ENCODE assay signal across 8 cellular contexts in genomic region chr10:17026686-17027485, GRCh38.
DNase-seq lines count a peak whose midpoint lies in the region; ATAC-seq and TF ChIP-seq lines count a peak whose summit lies in the region.

No MANE protein-coding gene starts in this region.

- intact Hi-C loops in thyroid gland (cut with DNase I) = no loop called here

- H3K27ac ChIP-seq in foreskin keratinocyte (peak overlapping the region; percentile 90), thyroid gland (no peak overlapping the region)

- no peaks in the 10 kb centered on the region for H3K36me3 ChIP-seq in thyroid gland

- no peak for TF ChIP-seq POLR2A in thyroid gland (IDR thresholded peaks at IDR 0.05)

- TF ChIP-seq CTCF in foreskin keratinocyte (conservative IDR thresholded peaks at IDR 0.05) (no peak), thyroid gland (IDR thresholded peaks at IDR 0.05) (no peak)

- DNase-seq in activated CD8-positive, alpha-beta memory T cell treated with anti-CD3 and anti-CD28 coated beads for 48 hours (ENCODE audit: low read depth in 2 of 3, low spot score in 2 of 3) = peak in 2 of 3 experiments; percentile 26 to 47
- peak; percentile 61 to 78 for DNase-seq in foreskin keratinocyte
- DNase-seq in stimulated activated naive CD8-positive, alpha-beta T cell treated with anti-CD3 and anti-CD28 coated beads, Interleukin-15, Interleukin-2, amounts not matched to agents 100 U/mL and 50 U/mL, for 24 hours = peak; percentile 73
- DNase-seq in D341Med (ENCODE audit: low spot score) = no peak
- DNase-seq in thyroid gland = no peak
- DNase-seq in NCI-H2196 treated with DMSO at 0.1 percent for 48 hours (lab: John Stamatoyannopoulos, UW; ENCODE audit: unreplicated experiment) = no peak

- WGBS in thyroid gland, 2 donors = 76 to 92% methylated on average over 6 of the region's 6 CpGs

- H3K4me1 ChIP-seq in foreskin keratinocyte (peaks cover 55% of the 10 kb centered on the region), thyroid gland (peaks cover 29 to 57% of the 10 kb centered on the region in 2 donors)

- H3K4me3 ChIP-seq in thyroid gland (replicated peaks in 1 of 3) = no peak overlapping the region

- no peaks in the 10 kb centered on the region for H3K27me3 ChIP-seq in foreskin keratinocyte
- no peaks in the 10 kb centered on the region for H3K27me3 ChIP-seq in thyroid gland

- ATAC-seq in GM18868 (IDR thresholded peaks at IDR 0.05; ENCODE audit: unreplicated experiment) (peak; percentile 47), HG03280 (IDR thresholded peaks at IDR 0.05; ENCODE audit: unreplicated experiment) (peak; percentile 44), foreskin keratinocyte (peak; percentile 4)
- peak; percentile 53 for ATAC-seq in stimulated activated naive CD8-positive, alpha-beta T cell treated with anti-CD3 and anti-CD28 coated beads, Interleukin-15, Interleukin-2, amounts not matched to agents 100 U/mL and 50 U/mL, for 24 hours

- no peaks in the 10 kb centered on the region for H3K9me3 ChIP-seq in thyroid gland

Comparison
In these comparisons a context has a peak if more than half of its experiments do, and no peak if none do; other contexts are left out.
1. DNase-seq: peak in activated CD8-positive, alpha-beta memory T cell treated with anti-CD3 and anti-CD28 coated beads for 48 hours (2 of 3), foreskin keratinocyte (2 of 2) and stimulated activated naive CD8-positive, alpha-beta T cell treated with anti-CD3 and anti-CD28 coated beads, Interleukin-15, Interleukin-2, amounts not matched to agents 100 U/mL and 50 U/mL, for 24 hours (single experiment); none in D341Med (single experiment), thyroid gland (0 of 2) and NCI-H2196 treated with DMSO at 0.1 percent for 48 hours (single experiment).
2. Peak in every context shown above with its lines, with median percentiles within 50 percentile points of each other: ATAC-seq.